24 cellular contexts compared by ENCODE assay signal in the genomic region with DNA sequence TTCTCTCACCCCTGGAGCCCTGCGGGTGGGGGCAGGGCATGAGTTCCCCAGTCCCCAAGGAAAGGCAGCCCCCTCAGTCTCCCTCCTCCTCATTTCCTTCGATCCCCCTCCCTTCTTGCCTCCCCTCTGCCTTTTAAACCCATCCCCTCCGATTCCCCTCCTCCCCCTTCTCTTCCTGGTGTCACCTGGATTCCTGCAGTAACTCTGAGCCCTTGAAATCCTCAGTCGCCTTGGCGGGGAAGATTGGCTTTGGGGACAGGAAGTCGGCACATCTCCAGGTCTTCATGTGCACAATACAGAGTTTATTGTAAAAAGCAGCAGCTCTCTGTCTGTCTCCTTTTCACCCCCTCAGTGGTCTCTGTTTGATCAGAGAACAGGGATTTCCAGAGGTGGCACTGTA. TPM values are rescaled to one million over a fixed set of nuclear protein-coding genes. Genes with fewer than 3 reads are reported as not detected.
A peak's percentile ranks its signal among the peaks of the same experiment; 100 is the strongest.
DNase-seq lines count a peak whose midpoint lies in the region; ATAC-seq and TF ChIP-seq lines count a peak whose summit lies in the region.
"Had no signal": no experiment of that assay in that cellular context is flagged by ENCODE, and none has a peak within 500 bp of the region (broad histone marks: within the 10 kb centered on the region; RNA-seq: fewer than 3 reads in every experiment).

No MANE protein-coding gene starts in this region.

- no peaks in the 10 kb centered on the region for H3K79me2 ChIP-seq in osteoblast (ENCODE audit: insufficient read depth, low read length)

- H3K36me3 Mint-ChIP-seq in endodermal cell (ENCODE audit: low read depth), result no peaks in the 10 kb centered on the region
- H3K36me3 Mint-ChIP-seq: CD8-positive, alpha-beta T cell had no signal

- no peak overlapping the region for H3K4me3 ChIP-seq in right cardiac atrium (ENCODE audit: low read length)
- no peak overlapping the region for H3K4me3 ChIP-seq in endodermal cell (ENCODE audit: low read length)
- no peak overlapping the region for H3K4me3 ChIP-seq in osteoblast (ENCODE audit: insufficient read depth, low read length)
- H3K4me3 ChIP-seq: BLaER1 treated with 17β-estradiol and CSF1 and Interleukin-3, amounts not matched to agents 10 nM and 100 nM had no signal

- intact Hi-C loops in Right ventricle myocardium inferior (cut with DNase I) (loop anchor here (5.0 kb wide), 1 partner anchor 89 kb away; no protein-coding TSS in a partner anchor), right cardiac atrium (cut with DNase I) (loop anchor here in 1 of 4 donors (5.0 kb wide), 1 partner anchor 89 kb away; no protein-coding TSS in a partner anchor)

- H3K27me3 Mint-ChIP-seq in endodermal cell (ENCODE audit: insufficient read depth), result peaks cover 33% of the 10 kb centered on the region

- H4K20me1 ChIP-seq in osteoblast (ENCODE audit: insufficient read depth, low read length), result peaks cover 12% of the 10 kb centered on the region

- H3K4me1 ChIP-seq in right cardiac atrium (ENCODE audit: control insufficient read depth, insufficient read depth, low read length) (no peaks in the 10 kb centered on the region), endodermal cell (ENCODE audit: control insufficient read depth, insufficient read depth, low read length) (peaks cover 9% of the 10 kb centered on the region), osteoblast (ENCODE audit: insufficient read depth, low read length) (no peaks in the 10 kb centered on the region)

- H3K27me3 ChIP-seq in right cardiac atrium (ENCODE audit: control insufficient read depth, insufficient read depth) (no peaks in the 10 kb centered on the region), endodermal cell (ENCODE audit: control insufficient read depth, insufficient read depth, low read length, poor library complexity, severe bottlenecking) (peaks cover 43% of the 10 kb centered on the region), osteoblast (ENCODE audit: insufficient read depth, low read length) (peaks cover 69% of the 10 kb centered on the region)

- WGBS in right cardiac atrium, result 13% methylated on average over 6 of the region's 6 CpGs
- WGBS in endodermal cell (ENCODE audit: insufficient coverage in 1 of 2, insufficient read length in 1 of 2), 2 experiments, result 49 to 51% methylated on average over 5 to 6 of the region's 6 CpGs

- no peak overlapping the region for H3K9ac ChIP-seq in endodermal cell (ENCODE audit: extremely low read depth, low read length, poor library complexity, severe bottlenecking)
- H3K9ac ChIP-seq: BLaER1 treated with 17β-estradiol and CSF1 and Interleukin-3, amounts not matched to agents 10 nM and 100 nM; KMS-11 had no signal

- DNase-seq in Right ventricle myocardium inferior (ENCODE audit: missing footprints), result peak; percentile 13
- no peak for DNase-seq in right cardiac atrium
- peak; percentile 67 for DNase-seq in endodermal cell
- peak; percentile 84 for DNase-seq in osteoblast (ENCODE audit: insufficient read length, low spot score, missing footprints)
- DNase-seq in CD1c-positive myeloid dendritic cell (ENCODE audit: extremely low spot score), result no peak
- DNase-seq: 8988T; Calu3; CD8-positive, alpha-beta T cell; DMS153; IMR-90; NCI-H1092 treated with DMSO at 0.1 percent for 48 hours; NCI-H1436 treated with DMSO at 0.1 percent for 48 hours; NCI-H1930; NCI-H2227 treated with DMSO at 0.1 percent for 48 hours; NCI-H510A; NCI-H774; NK-92 treated with Interleukin-12 subunit alpha and Interleukin-12 subunit beta, amount 100 ng/mL, for 24 hours had no signal

- no peaks in the 10 kb centered on the region for H3K9me3 Mint-ChIP-seq in endodermal cell
- H3K9me3 Mint-ChIP-seq: CD8-positive, alpha-beta T cell had no signal

- H3K27ac Mint-ChIP-seq in endodermal cell, result no peak overlapping the region
- H3K27ac Mint-ChIP-seq: CD8-positive, alpha-beta T cell had no signal

- no peak for TF ChIP-seq CTCF in endodermal cell (conservative IDR thresholded peaks at IDR 0.05)
- TF ChIP-seq CTCF in osteoblast (IDR thresholded peaks at IDR 0.05; ENCODE audit: extremely low read depth, low read depth, low read length), result no peak

- H2AFZ ChIP-seq in osteoblast (ENCODE audit: low read length), result no peak overlapping the region

- H3K4me3 Mint-ChIP-seq in endodermal cell, result no peak overlapping the region

- H3K4me2 ChIP-seq in osteoblast (ENCODE audit: insufficient read depth, low read length), result no peak overlapping the region
- H3K4me2 ChIP-seq: BLaER1 treated with 17β-estradiol and CSF1 and Interleukin-3, amounts not matched to agents 10 nM and 100 nM; KMS-11 had no signal

- ATAC-seq in Right ventricle myocardium inferior (no peak), right cardiac atrium (no peak), HG02571 (IDR thresholded peaks at IDR 0.05; ENCODE audit: unreplicated experiment) (no peak), GM18511 (IDR thresholded peaks at IDR 0.05; ENCODE audit: unreplicated experiment) (no peak), GM19397 (IDR thresholded peaks at IDR 0.05; ENCODE audit: unreplicated experiment) (no peak)
- ATAC-seq: CD8-positive, alpha-beta T cell; HCT116 had no signal

- H3K9me3 ChIP-seq in right cardiac atrium (ENCODE audit: control insufficient read depth, low read length) (no peaks in the 10 kb centered on the region), endodermal cell (ENCODE audit: control insufficient read depth, low read length) (no peaks in the 10 kb centered on the region), osteoblast (ENCODE audit: low read depth, low read length) (no peaks in the 10 kb centered on the region)

- no peak overlapping the region for H3K27ac ChIP-seq in right cardiac atrium (ENCODE audit: low read length)
- H3K27ac ChIP-seq in endodermal cell (ENCODE audit: low read depth, low read length), result no peak overlapping the region
- H3K27ac ChIP-seq in osteoblast (ENCODE audit: low read depth, low read length), result no peak overlapping the region
- H3K27ac ChIP-seq: BLaER1 treated with 17β-estradiol and CSF1 and Interleukin-3, amounts not matched to agents 10 nM and 100 nM; KMS-11 had no signal

- no peaks in the 10 kb centered on the region for H3K36me3 ChIP-seq in endodermal cell (ENCODE audit: control insufficient read depth, insufficient read depth, low read length)
- H3K36me3 ChIP-seq in osteoblast (ENCODE audit: insufficient read depth, low read length), result no peaks in the 10 kb centered on the region
- H3K36me3 ChIP-seq: BLaER1 treated with 17β-estradiol and CSF1 and Interleukin-3, amounts not matched to agents 10 nM and 100 nM had no signal

- peaks cover 24% of the 10 kb centered on the region for H3K4me1 Mint-ChIP-seq in endodermal cell

RNA-seq across cellular contexts. Expression of a gene that starts 1.3 kb away (rescaled TPM):
- not detected for total RNA-seq in Right ventricle myocardium inferior
- not detected for total RNA-seq in right cardiac atrium
- polyA plus RNA-seq in right cardiac atrium, result 0.63 TPM
- 1 to 10 TPM; 2.9 to 3.3 TPM for total RNA-seq in endodermal cell
- polyA plus RNA-seq in endodermal cell (2013, experiment 1 of 2), result 7.9 TPM
- polyA plus RNA-seq in endodermal cell (2013, experiment 2 of 2), result 3.6 TPM
- total RNA-seq in osteoblast, result under 0.01 and 0.59 TPM in 2 replicates
- total RNA-seq: CD8-positive, alpha-beta T cell; G401; IMR-90 had no signal

RNA-seq across cellular contexts. Expression of a gene that starts 18.7 kb away (rescaled TPM):
- total RNA-seq in Right ventricle myocardium inferior, result 0.51 TPM
- total RNA-seq in right cardiac atrium, result under 1 TPM; 0.06 to 0.18 (median 0.10) TPM
- polyA plus RNA-seq in right cardiac atrium, result 0.63 TPM
- 10 to 100 TPM in 1 of 2 donors, 1 to 10 TPM in 1; 7.7 to 24.1 TPM for total RNA-seq in endodermal cell
- polyA plus RNA-seq in endodermal cell (2013, experiment 1 of 2), result 5.8 TPM
- 3.8 TPM for polyA plus RNA-seq in endodermal cell (2013, experiment 2 of 2)
- not detected in 2 replicates for total RNA-seq in osteoblast
- total RNA-seq: CD8-positive, alpha-beta T cell; G401; IMR-90 had no signal

RNA-seq across cellular contexts. Expression of a gene that starts 51.9 kb away (rescaled TPM):
- total RNA-seq in Right ventricle myocardium inferior (not detected), right cardiac atrium (not detected), endodermal cell (not detected), osteoblast (under 0.01 TPM in 1 of 2 replicates, not detected in the other)
- polyA plus RNA-seq in right cardiac atrium, result not detected
- polyA plus RNA-seq in endodermal cell (2013, experiment 1 of 2), result not detected
- not detected for polyA plus RNA-seq in endodermal cell (2013, experiment 2 of 2)
- total RNA-seq: Calu3; CD8-positive, alpha-beta T cell; G401; IMR-90 had no signal

Comparison
In these comparisons a context has a peak if more than half of its experiments do, and no peak if none do; other contexts are left out.
1. DNase-seq: peak in Right ventricle myocardium inferior (single experiment), endodermal cell (single experiment) and osteoblast (single experiment); none in right cardiac atrium (0 of 3) and CD1c-positive myeloid dendritic cell (single experiment).